In the genomic region with DNA sequence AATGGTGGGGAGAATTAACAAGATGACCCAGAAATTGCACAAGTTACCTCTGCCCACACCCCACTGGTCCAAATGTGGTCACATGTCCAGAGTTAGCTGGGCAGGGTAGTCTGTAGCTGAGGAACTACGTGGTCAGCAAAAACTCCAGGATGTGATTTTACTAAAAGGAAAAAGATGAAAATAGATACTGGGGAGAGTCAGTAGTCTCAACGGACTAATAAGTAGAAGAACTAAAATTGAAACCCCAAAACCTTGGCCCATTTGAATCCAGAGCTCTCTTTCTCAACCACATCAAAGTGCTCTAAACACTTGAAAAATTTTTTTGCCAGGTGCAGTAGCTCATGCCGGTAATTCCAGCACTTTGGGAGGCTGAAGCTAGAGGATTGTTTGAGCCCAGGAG, we compare ENCODE assay signal across 21 cellular contexts.
"Had no signal": no experiment of that assay in that cellular context is flagged by ENCODE, and none has a peak within 500 bp of the region (broad histone marks: within the 10 kb centered on the region; RNA-seq: fewer than 3 reads in every experiment).

No MANE protein-coding gene starts in this region.

- H3K27ac Mint-ChIP-seq: activated CD4-positive, alpha-beta memory T cell treated with anti-CD3 and anti-CD28 coated beads, Interleukin-2, amount 10 ng/mL, durations not matched to agents 7 days and 5 days; activated CD4-positive, alpha-beta T cell treated with anti-CD3 and anti-CD28 coated beads, Interleukin-2, amount 10 ng/mL, durations not matched to agents 24 days and 14 days; activated naive CD4-positive, alpha-beta T cell treated with anti-CD3 and anti-CD28 coated beads, Interleukin-2, amount 50 U/mL, for 24 hours; immature natural killer cell; mesothelial cell of epicardium; natural killer cell had no signal

- H3K4me1 Mint-ChIP-seq: central memory CD8-positive, alpha-beta T cell; immature natural killer cell; natural killer cell had no signal

- ATAC-seq: left ventricle myocardium superior; natural killer cell; stimulated activated naive CD8-positive, alpha-beta T cell treated with anti-CD3 and anti-CD28 coated beads, Interleukin-15, Interleukin-2, amounts not matched to agents 100 U/mL and 50 U/mL, for 24 hours; upper lobe of right lung had no signal

- H3K4me3 ChIP-seq: adrenal gland, hepatocyte, prostate gland, thyroid gland, upper lobe of right lung had no signal

- H3K27me3 Mint-ChIP-seq: activated CD4-positive, alpha-beta memory T cell treated with anti-CD3 and anti-CD28 coated beads, Interleukin-2, amount 10 ng/mL, durations not matched to agents 7 days and 5 days; activated CD4-positive, alpha-beta T cell treated with anti-CD3 and anti-CD28 coated beads, Interleukin-2, amount 10 ng/mL, durations not matched to agents 24 days and 14 days; activated naive CD4-positive, alpha-beta T cell treated with anti-CD3 and anti-CD28 coated beads, Interleukin-2, amount 50 U/mL, for 24 hours; central memory CD8-positive, alpha-beta T cell had no signal

- H3K4me3 Mint-ChIP-seq: activated CD4-positive, alpha-beta memory T cell treated with anti-CD3 and anti-CD28 coated beads, Interleukin-2, amount 10 ng/mL, durations not matched to agents 7 days and 5 days; activated CD4-positive, alpha-beta T cell treated with anti-CD3 and anti-CD28 coated beads, Interleukin-2, amount 10 ng/mL, durations not matched to agents 24 days and 14 days; activated naive CD4-positive, alpha-beta T cell treated with anti-CD3 and anti-CD28 coated beads, Interleukin-2, amount 50 U/mL, for 24 hours; central memory CD8-positive, alpha-beta T cell; immature natural killer cell; mesothelial cell of epicardium; natural killer cell had no signal

- H3K27ac ChIP-seq: adrenal gland, hepatocyte, prostate gland, thyroid gland, upper lobe of right lung had no signal

- DNase-seq: activated CD4-positive, alpha-beta memory T cell treated with anti-CD3 and anti-CD28 coated beads, Interleukin-2, amount 10 ng/mL, durations not matched to agents 7 days and 5 days; activated CD4-positive, alpha-beta T cell treated with anti-CD3 and anti-CD28 coated beads, Interleukin-2, amount 10 ng/mL, durations not matched to agents 24 days and 14 days; activated CD4-positive, CD25-positive, alpha-beta regulatory T cell; activated gamma-delta T cell; adrenal gland; effector memory CD4-positive, alpha-beta T cell; glutamatergic neuron; immature natural killer cell; left ventricle myocardium superior; mammary epithelial cell; natural killer cell; stimulated activated CD4-positive, alpha-beta T cell treated with anti-CD3 and anti-CD28 coated beads, Interleukin-4, amount 100 ng/mL, for 24 hours; stimulated activated naive CD8-positive, alpha-beta T cell treated with anti-CD3 and anti-CD28 coated beads, Interleukin-15, Interleukin-2, amounts not matched to agents 100 U/mL and 50 U/mL, for 24 hours; T1000; thyroid gland; upper lobe of right lung had no signal

- H3K79me2 ChIP-seq: hepatocyte had no signal

- H3K4me2 ChIP-seq: hepatocyte had no signal

- H3K36me3 ChIP-seq: adrenal gland, prostate gland, thyroid gland, upper lobe of right lung had no signal

- H3K36me3 Mint-ChIP-seq: activated naive CD4-positive, alpha-beta T cell treated with anti-CD3 and anti-CD28 coated beads, Interleukin-2, amount 50 U/mL, for 24 hours; immature natural killer cell; mesothelial cell of epicardium; natural killer cell had no signal

- H3K4me1 ChIP-seq: adrenal gland, prostate gland, thyroid gland, upper lobe of right lung had no signal

- H3K9me3 ChIP-seq: adrenal gland, prostate gland, thyroid gland, upper lobe of right lung had no signal

- H2AFZ ChIP-seq: hepatocyte had no signal

- H3K9me3 Mint-ChIP-seq: activated CD4-positive, alpha-beta memory T cell treated with anti-CD3 and anti-CD28 coated beads, Interleukin-2, amount 10 ng/mL, durations not matched to agents 7 days and 5 days; activated CD4-positive, alpha-beta T cell treated with anti-CD3 and anti-CD28 coated beads, Interleukin-2, amount 10 ng/mL, durations not matched to agents 24 days and 14 days; activated naive CD4-positive, alpha-beta T cell treated with anti-CD3 and anti-CD28 coated beads, Interleukin-2, amount 50 U/mL, for 24 hours; central memory CD8-positive, alpha-beta T cell; immature natural killer cell; mesothelial cell of epicardium; natural killer cell had no signal

- H3K27me3 ChIP-seq: adrenal gland, hepatocyte, thyroid gland, upper lobe of right lung had no signal
